In the genomic region with DNA sequence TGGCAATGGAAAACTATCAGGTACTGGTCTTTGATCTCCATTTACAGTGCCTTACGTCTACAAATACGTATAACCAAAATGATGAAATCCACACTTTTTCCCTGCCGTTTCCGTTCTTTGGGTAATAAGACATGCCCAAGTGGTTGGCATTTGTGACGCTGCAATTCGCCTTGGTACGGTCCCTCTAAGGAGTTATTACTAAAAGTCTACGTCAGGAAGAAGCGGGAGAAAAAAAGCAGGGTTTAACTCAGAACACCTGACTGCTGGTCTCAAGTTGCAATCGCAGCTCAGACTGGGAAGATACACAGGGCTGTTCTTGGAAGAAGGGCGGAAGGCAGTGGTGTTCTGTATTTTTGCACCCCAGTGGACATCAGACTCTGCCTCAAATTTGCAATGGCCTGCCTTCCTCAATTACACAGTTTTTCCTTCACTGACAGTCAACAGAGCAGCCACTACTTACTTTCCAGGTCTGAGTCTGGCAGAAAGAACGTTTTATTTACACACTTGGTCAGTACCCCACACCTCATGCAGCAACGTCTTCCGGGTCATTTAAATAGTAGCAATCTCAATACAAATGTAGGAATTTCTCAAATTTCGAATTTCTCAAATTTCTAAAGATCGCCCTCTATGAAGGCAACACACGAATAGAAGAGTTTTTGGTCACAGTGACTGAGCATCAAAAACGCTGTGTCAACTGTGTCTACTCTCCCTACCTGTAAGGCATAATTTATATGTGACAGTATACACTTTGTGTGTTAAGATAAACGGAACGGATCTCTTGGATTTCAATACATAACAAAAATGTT, we compare ENCODE assay signal across 1 cellular context.
TF ChIP-seq lines count a peak whose summit lies in the region.

No MANE protein-coding gene starts in this region.

TF ChIP-seq in HepG2, 621 proteins besides CTCF, POLR2A, EP300 and RAD21 (continued from another document):
- TF ChIP-seq, protein P1, sequence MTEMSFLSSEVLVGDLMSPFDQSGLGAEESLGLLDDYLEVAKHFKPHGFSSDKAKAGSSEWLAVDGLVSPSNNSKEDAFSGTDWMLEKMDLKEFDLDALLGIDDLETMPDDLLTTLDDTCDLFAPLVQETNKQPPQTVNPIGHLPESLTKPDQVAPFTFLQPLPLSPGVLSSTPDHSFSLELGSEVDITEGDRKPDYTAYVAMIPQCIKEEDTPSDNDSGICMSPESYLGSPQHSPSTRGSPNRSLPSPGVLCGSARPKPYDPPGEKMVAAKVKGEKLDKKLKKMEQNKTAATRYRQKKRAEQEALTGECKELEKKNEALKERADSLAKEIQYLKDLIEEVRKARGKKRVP (CRISPR knock-in tag; IDR thresholded peaks at IDR 0.05): peak in 1 of 2 experiments; percentile 25; a peak in 1 of 4 replicates
- TF ChIP-seq ZNF432 (CRISPR knock-in tag; IDR thresholded peaks at IDR 0.05; ENCODE audit: borderline replicate concordance) (no peak), MIER2 (CRISPR knock-in tag; IDR thresholded peaks at IDR 0.05) (no peak), CREB1 (IDR thresholded peaks at IDR 0.05) (no peak), CREB1 (CRISPR knock-in tag; IDR thresholded peaks at IDR 0.05) (peak; percentile 33; the same call in 1 of the 2 replicates), SUZ12 (IDR thresholded peaks at IDR 0.05; ENCODE audit: low read depth, low read length) (no peak), ZNF709 (CRISPR knock-in tag; IDR thresholded peaks at IDR 0.05) (no peak), DPF2 (CRISPR knock-in tag; IDR thresholded peaks at IDR 0.05; ENCODE audit: borderline replicate concordance, low read depth) (no peak), SP4 (CRISPR knock-in tag; IDR thresholded peaks at IDR 0.05) (no peak), IRF2 (CRISPR knock-in tag; IDR thresholded peaks at IDR 0.05) (no peak), MAFF (IDR thresholded peaks at IDR 0.05; ENCODE audit: low read depth, low read length) (peak; percentile 44; the same call in 1 of the 2 replicates), KDM5B (CRISPR knock-in tag; IDR thresholded peaks at IDR 0.05; ENCODE audit: borderline replicate concordance) (no peak), NFRKB (IDR thresholded peaks at IDR 0.05) (no peak), EZH2 (conservative IDR thresholded peaks at IDR 0.05; ENCODE audit: low read depth, low read length) (no peak), POLR2AphosphoS5 (IDR thresholded peaks at IDR 0.05; ENCODE audit: low read depth, low read length) (no peak), THAP11 (CRISPR knock-in tag; IDR thresholded peaks at IDR 0.05) (no peak), NR2C2 (CRISPR knock-in tag; IDR thresholded peaks at IDR 0.05; ENCODE audit: borderline replicate concordance) (peak; percentile 47; the same call in 1 of the 2 replicates), SMAD3 (CRISPR knock-in tag; IDR thresholded peaks at IDR 0.05) (no peak), ZNF660 (CRISPR knock-in tag; IDR thresholded peaks at IDR 0.05; ENCODE audit: borderline replicate concordance, low read depth) (no peak), ARHGAP35 (CRISPR knock-in tag; IDR thresholded peaks at IDR 0.05; ENCODE audit: borderline replicate concordance) (no peak), ZNF607 (CRISPR knock-in tag; IDR thresholded peaks at IDR 0.05; ENCODE audit: borderline replicate concordance) (no peak), CHD4 (IDR thresholded peaks at IDR 0.05; ENCODE audit: borderline replicate concordance, low read length) (no peak), CC2D1A (CRISPR knock-in tag; IDR thresholded peaks at IDR 0.05) (no peak), MAFK (conservative IDR thresholded peaks at IDR 0.05 in 1 of 2, IDR thresholded peaks at IDR 0.05 in 1 of 2; ENCODE audit: low read length in 2 of 2) (peak in 1 of 2 experiments; percentile 45; a peak in 2 of 4 replicates), RXRA (CRISPR knock-in tag; IDR thresholded peaks at IDR 0.05) (no peak), CCAR2 (optimal IDR thresholded peaks at IDR 0.05; ENCODE audit: low read depth, low read length) (no peak), PRMT3 (CRISPR knock-in tag; IDR thresholded peaks at IDR 0.05; ENCODE audit: borderline replicate concordance, low read depth) (no peak), STAG1 (CRISPR knock-in tag; IDR thresholded peaks at IDR 0.05) (no peak), BCL6 (CRISPR knock-in tag; IDR thresholded peaks at IDR 0.05) (no peak), ZNF749 (CRISPR knock-in tag; IDR thresholded peaks at IDR 0.05; ENCODE audit: borderline replicate concordance) (no peak), SOX6 (IDR thresholded peaks at IDR 0.05) (no peak), SOX6 (CRISPR knock-in tag; IDR thresholded peaks at IDR 0.05) (peak; percentile 19; the same call in 1 of the 2 replicates), GABPB1 (CRISPR knock-in tag; IDR thresholded peaks at IDR 0.05) (peak; percentile 46; the same call in 1 of the 2 replicates)
- TF ChIP-seq, protein P2, sequence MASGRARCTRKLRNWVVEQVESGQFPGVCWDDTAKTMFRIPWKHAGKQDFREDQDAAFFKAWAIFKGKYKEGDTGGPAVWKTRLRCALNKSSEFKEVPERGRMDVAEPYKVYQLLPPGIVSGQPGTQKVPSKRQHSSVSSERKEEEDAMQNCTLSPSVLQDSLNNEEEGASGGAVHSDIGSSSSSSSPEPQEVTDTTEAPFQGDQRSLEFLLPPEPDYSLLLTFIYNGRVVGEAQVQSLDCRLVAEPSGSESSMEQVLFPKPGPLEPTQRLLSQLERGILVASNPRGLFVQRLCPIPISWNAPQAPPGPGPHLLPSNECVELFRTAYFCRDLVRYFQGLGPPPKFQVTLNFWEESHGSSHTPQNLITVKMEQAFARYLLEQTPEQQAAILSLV (CRISPR knock-in tag; IDR thresholded peaks at IDR 0.05; ENCODE audit: borderline replicate concordance): no peak
- TF ChIP-seq, protein P3, sequence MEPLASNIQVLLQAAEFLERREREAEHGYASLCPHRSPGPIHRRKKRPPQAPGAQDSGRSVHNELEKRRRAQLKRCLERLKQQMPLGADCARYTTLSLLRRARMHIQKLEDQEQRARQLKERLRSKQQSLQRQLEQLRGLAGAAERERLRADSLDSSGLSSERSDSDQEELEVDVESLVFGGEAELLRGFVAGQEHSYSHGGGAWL (CRISPR knock-in tag; IDR thresholded peaks at IDR 0.05): no peak
- TF ChIP-seq, protein P4, sequence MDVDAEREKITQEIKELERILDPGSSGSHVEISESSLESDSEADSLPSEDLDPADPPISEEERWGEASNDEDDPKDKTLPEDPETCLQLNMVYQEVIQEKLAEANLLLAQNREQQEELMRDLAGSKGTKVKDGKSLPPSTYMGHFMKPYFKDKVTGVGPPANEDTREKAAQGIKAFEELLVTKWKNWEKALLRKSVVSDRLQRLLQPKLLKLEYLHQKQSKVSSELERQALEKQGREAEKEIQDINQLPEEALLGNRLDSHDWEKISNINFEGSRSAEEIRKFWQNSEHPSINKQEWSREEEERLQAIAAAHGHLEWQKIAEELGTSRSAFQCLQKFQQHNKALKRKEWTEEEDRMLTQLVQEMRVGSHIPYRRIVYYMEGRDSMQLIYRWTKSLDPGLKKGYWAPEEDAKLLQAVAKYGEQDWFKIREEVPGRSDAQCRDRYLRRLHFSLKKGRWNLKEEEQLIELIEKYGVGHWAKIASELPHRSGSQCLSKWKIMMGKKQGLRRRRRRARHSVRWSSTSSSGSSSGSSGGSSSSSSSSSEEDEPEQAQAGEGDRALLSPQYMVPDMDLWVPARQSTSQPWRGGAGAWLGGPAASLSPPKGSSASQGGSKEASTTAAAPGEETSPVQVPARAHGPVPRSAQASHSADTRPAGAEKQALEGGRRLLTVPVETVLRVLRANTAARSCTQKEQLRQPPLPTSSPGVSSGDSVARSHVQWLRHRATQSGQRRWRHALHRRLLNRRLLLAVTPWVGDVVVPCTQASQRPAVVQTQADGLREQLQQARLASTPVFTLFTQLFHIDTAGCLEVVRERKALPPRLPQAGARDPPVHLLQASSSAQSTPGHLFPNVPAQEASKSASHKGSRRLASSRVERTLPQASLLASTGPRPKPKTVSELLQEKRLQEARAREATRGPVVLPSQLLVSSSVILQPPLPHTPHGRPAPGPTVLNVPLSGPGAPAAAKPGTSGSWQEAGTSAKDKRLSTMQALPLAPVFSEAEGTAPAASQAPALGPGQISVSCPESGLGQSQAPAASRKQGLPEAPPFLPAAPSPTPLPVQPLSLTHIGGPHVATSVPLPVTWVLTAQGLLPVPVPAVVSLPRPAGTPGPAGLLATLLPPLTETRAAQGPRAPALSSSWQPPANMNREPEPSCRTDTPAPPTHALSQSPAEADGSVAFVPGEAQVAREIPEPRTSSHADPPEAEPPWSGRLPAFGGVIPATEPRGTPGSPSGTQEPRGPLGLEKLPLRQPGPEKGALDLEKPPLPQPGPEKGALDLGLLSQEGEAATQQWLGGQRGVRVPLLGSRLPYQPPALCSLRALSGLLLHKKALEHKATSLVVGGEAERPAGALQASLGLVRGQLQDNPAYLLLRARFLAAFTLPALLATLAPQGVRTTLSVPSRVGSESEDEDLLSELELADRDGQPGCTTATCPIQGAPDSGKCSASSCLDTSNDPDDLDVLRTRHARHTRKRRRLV (CRISPR knock-in tag; IDR thresholded peaks at IDR 0.05): no peak
- TF ChIP-seq, protein P5, sequence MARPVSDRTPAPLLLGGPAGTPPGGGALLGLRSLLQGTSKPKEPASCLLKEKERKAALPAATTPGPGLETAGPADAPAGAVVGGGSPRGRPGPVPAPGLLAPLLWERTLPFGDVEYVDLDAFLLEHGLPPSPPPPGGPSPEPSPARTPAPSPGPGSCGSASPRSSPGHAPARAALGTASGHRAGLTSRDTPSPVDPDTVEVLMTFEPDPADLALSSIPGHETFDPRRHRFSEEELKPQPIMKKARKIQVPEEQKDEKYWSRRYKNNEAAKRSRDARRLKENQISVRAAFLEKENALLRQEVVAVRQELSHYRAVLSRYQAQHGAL (CRISPR knock-in tag; IDR thresholded peaks at IDR 0.05; ENCODE audit: not compliant biosample characterization): no peak
- TF ChIP-seq, protein P6, sequence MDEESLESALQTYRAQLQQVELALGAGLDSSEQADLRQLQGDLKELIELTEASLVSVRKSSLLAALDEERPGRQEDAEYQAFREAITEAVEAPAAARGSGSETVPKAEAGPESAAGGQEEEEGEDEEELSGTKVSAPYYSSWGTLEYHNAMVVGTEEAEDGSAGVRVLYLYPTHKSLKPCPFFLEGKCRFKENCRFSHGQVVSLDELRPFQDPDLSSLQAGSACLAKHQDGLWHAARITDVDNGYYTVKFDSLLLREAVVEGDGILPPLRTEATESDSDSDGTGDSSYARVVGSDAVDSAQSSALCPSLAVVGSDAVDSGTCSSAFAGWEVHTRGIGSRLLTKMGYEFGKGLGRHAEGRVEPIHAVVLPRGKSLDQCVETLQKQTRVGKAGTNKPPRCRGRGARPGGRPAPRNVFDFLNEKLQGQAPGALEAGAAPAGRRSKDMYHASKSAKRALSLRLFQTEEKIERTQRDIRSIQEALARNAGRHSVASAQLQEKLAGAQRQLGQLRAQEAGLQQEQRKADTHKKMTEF (CRISPR knock-in tag; IDR thresholded peaks at IDR 0.05): 0 out of 2 replicates have a peak, but pooled peaks have one; percentile 3
- TF ChIP-seq, protein P7, sequence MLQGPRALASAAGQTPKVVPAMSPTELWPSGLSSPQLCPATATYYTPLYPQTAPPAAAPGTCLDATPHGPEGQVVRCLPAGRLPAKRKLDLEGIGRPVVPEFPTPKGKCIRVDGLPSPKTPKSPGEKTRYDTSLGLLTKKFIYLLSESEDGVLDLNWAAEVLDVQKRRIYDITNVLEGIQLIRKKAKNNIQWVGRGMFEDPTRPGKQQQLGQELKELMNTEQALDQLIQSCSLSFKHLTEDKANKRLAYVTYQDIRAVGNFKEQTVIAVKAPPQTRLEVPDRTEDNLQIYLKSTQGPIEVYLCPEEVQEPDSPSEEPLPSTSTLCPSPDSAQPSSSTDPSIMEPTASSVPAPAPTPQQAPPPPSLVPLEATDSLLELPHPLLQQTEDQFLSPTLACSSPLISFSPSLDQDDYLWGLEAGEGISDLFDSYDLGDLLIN (CRISPR knock-in tag; IDR thresholded peaks at IDR 0.05; ENCODE audit: borderline replicate concordance): no peak
- TF ChIP-seq, protein P8, sequence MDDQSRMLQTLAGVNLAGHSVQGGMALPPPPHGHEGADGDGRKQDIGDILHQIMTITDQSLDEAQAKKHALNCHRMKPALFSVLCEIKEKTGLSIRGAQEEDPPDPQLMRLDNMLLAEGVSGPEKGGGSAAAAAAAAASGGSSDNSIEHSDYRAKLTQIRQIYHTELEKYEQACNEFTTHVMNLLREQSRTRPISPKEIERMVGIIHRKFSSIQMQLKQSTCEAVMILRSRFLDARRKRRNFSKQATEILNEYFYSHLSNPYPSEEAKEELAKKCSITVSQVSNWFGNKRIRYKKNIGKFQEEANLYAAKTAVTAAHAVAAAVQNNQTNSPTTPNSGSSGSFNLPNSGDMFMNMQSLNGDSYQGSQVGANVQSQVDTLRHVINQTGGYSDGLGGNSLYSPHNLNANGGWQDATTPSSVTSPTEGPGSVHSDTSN (CRISPR knock-in tag; IDR thresholded peaks at IDR 0.05; ENCODE audit: borderline replicate concordance): no peak
- TF ChIP-seq, protein P9, sequence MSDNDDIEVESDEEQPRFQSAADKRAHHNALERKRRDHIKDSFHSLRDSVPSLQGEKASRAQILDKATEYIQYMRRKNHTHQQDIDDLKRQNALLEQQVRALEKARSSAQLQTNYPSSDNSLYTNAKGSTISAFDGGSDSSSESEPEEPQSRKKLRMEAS (IDR thresholded peaks at IDR 0.05): no peak
- TF ChIP-seq, protein P10, sequence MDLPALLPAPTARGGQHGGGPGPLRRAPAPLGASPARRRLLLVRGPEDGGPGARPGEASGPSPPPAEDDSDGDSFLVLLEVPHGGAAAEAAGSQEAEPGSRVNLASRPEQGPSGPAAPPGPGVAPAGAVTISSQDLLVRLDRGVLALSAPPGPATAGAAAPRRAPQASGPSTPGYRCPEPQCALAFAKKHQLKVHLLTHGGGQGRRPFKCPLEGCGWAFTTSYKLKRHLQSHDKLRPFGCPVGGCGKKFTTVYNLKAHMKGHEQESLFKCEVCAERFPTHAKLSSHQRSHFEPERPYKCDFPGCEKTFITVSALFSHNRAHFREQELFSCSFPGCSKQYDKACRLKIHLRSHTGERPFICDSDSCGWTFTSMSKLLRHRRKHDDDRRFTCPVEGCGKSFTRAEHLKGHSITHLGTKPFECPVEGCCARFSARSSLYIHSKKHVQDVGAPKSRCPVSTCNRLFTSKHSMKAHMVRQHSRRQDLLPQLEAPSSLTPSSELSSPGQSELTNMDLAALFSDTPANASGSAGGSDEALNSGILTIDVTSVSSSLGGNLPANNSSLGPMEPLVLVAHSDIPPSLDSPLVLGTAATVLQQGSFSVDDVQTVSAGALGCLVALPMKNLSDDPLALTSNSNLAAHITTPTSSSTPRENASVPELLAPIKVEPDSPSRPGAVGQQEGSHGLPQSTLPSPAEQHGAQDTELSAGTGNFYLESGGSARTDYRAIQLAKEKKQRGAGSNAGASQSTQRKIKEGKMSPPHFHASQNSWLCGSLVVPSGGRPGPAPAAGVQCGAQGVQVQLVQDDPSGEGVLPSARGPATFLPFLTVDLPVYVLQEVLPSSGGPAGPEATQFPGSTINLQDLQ (CRISPR knock-in tag; IDR thresholded peaks at IDR 0.05): no peak
